2 cellular contexts compared by ENCODE assay signal in the genomic region with DNA sequence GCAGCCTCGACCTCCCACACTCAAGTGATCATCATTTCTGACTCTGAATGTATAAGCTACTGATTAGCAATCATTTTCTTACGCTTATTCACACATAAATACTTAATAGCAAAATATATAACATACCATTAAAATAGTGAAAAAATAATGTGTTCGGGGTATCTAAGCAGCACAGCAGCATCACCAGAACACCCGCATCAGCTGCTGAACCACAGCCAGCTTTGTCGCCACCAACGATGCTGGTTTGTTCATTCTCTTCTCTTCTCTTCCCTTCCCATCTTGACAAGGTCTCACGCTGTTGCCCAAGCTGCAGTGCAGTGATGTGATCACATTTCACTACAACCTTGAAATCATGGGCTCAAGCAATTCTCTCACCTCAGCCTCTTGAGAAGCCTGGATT.
TF ChIP-seq lines count a peak whose summit lies in the region.

No MANE protein-coding gene starts in this region.

TF ChIP-seq in HepG2, 621 proteins besides CTCF, POLR2A, EP300 and RAD21 (continued from another document):
- no peak for TF ChIP-seq TEAD2 (CRISPR knock-in tag; IDR thresholded peaks at IDR 0.05)
- TF ChIP-seq ZNF354B (CRISPR knock-in tag; IDR thresholded peaks at IDR 0.05), result no peak
- TF ChIP-seq, protein P1, sequence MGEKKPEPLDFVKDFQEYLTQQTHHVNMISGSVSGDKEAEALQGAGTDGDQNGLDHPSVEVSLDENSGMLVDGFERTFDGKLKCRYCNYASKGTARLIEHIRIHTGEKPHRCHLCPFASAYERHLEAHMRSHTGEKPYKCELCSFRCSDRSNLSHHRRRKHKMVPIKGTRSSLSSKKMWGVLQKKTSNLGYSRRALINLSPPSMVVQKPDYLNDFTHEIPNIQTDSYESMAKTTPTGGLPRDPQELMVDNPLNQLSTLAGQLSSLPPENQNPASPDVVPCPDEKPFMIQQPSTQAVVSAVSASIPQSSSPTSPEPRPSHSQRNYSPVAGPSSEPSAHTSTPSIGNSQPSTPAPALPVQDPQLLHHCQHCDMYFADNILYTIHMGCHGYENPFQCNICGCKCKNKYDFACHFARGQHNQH (CRISPR knock-in tag; IDR thresholded peaks at IDR 0.05), result no peak
- no peak for TF ChIP-seq ATF7-NPFF (CRISPR knock-in tag; IDR thresholded peaks at IDR 0.05; ENCODE audit: low read depth)
- 0 out of 2 replicates have a peak, but pooled peaks have one; percentile 53 for TF ChIP-seq PCBP1 (IDR thresholded peaks at IDR 0.05; ENCODE audit: borderline replicate concordance, low read depth, low read length)
TF ChIP-seq in HepG2: peak in this region for 3.

TF ChIP-seq in IMR-90, 13 proteins besides CTCF, POLR2A, EP300 and RAD21 (continued from another document):
- TF ChIP-seq FOS (IDR thresholded peaks at IDR 0.05; ENCODE audit: low read depth, low read length) (no peak), MAFK (IDR thresholded peaks at IDR 0.05; ENCODE audit: low read depth, low read length) (no peak), RCOR1 (IDR thresholded peaks at IDR 0.05; ENCODE audit: insufficient replicate concordance, low read length) (no peak), NFE2L2 (IDR thresholded peaks at IDR 0.05; ENCODE audit: low read depth, low read length) (no peak), MXI1 (IDR thresholded peaks at IDR 0.05; ENCODE audit: borderline replicate concordance, low read depth, low read length) (no peak), RFX5 (IDR thresholded peaks at IDR 0.05; ENCODE audit: low read depth, low read length) (no peak), MAZ (IDR thresholded peaks at IDR 0.05; ENCODE audit: borderline replicate concordance, low read depth, low read length) (no peak), SMC3 (IDR thresholded peaks at IDR 0.05; ENCODE audit: low read depth, low read length) (no peak), CEBPB (IDR thresholded peaks at IDR 0.05; ENCODE audit: low read depth, low read length) (no peak), BHLHE40 (IDR thresholded peaks at IDR 0.05; ENCODE audit: low read depth, low read length) (no peak)
